In the genomic region with DNA sequence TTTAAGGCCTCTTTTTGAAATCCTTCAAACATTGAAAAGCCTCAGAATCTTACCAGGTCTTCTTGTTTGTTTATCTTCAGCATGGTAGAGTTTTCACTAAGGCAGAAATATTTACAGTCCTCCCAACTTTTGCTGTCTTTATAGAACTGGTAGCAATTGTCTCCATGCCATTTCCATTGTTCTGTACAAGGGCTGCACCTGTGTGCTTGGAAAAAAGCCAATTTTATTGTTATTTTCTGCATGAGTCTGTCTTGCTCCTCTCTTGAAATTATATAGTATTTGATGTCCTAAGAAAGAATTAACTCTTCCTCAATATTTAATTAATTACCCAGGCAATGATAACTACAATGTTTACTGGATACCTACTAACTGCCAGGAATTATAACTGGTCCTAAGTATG, we compare ENCODE assay signal across 29 cellular contexts. TPM values are rescaled to one million over a fixed set of nuclear protein-coding genes. Genes with fewer than 3 reads are reported as not detected.
"Had no signal": no experiment of that assay in that cellular context is flagged by ENCODE, and none has a peak within 500 bp of the region (broad histone marks: within the 10 kb centered on the region; RNA-seq: fewer than 3 reads in every experiment).

No MANE protein-coding gene starts in this region.

- H3K4me3 ChIP-seq: coronary artery, PC-9 had no signal

- H2AFZ ChIP-seq: PC-9 had no signal

- FAIRE-seq: bronchial epithelial cell had no signal

- DNase-seq: activated CD4-positive, alpha-beta T cell treated with anti-CD3 and anti-CD28 coated beads for 48 hours; activated CD4-positive, alpha-beta T cell treated with anti-CD3 and anti-CD28 coated beads, Interleukin-2, amount 50 U/mL, for 4 hours; activated CD4-positive, CD25-positive, alpha-beta regulatory T cell treated with anti-CD3 and anti-CD28 coated beads, Interleukin-2, amount 50 U/mL, for 72 hours; activated CD8-positive, alpha-beta memory T cell treated with anti-CD3 and anti-CD28 coated beads, Interleukin-2, amount 50 U/mL, for 48 hours; activated CD8-positive, alpha-beta T cell treated with anti-CD3 and anti-CD28 coated beads, Interleukin-2, amount 10 ng/mL, durations not matched to agents 7 days and 5 days; activated naive CD4-positive, alpha-beta T cell treated with anti-CD3 and anti-CD28 coated beads, Interleukin-2, amount 50 U/mL, for 16 hours; activated naive CD8-positive, alpha-beta T cell treated with anti-CD3 and anti-CD28 coated beads, Interleukin-2, amount 10 ng/mL, durations not matched to agents 7 days and 5 days; activated T-cell treated with anti-CD3 and anti-CD28 coated beads, Interleukin-2, amount 50 U/mL, for 1 hour; aorta; central memory CD4-positive, alpha-beta T cell; KG1; NCI-H1048; NCI-H1436 treated with DMSO at 0.1 percent for 48 hours; NCI-H187; NCI-H2081; NCI-H2171 treated with DMSO at 0.1 percent for 48 hours; NCI-H446; NCI-H524; NCI-H82; PC-9; SIG-M5; T-helper 17 cell; T-helper 9 cell had no signal

- H3K4me2 ChIP-seq: PC-9 had no signal

- ATAC-seq: activated CD8-positive, alpha-beta T cell treated with anti-CD3 and anti-CD28 coated beads, Interleukin-2, amount 10 ng/mL, durations not matched to agents 7 days and 5 days; T-helper 17 cell; WTC11 had no signal

- H3K27ac ChIP-seq: coronary artery, PC-9 had no signal

RNA-seq across cellular contexts. Expression of gene CLEC1A, which starts 23.3 kb away (rescaled TPM):
- total RNA-seq: activated CD8-positive, alpha-beta T cell treated with anti-CD3 and anti-CD28 coated beads, Interleukin-2, amount 10 ng/mL, durations not matched to agents 7 days and 5 days; activated naive CD8-positive, alpha-beta T cell treated with anti-CD3 and anti-CD28 coated beads, Interleukin-2, amount 10 ng/mL, durations not matched to agents 7 days and 5 days; bronchial epithelial cell; chondrocyte; LHCN-M2; PC-9; T-helper 17 cell; WTC11 had no signal

RNA-seq across cellular contexts. Expression of gene CLEC9A, which starts 45.0 kb away (rescaled TPM):
- total RNA-seq: activated CD8-positive, alpha-beta T cell treated with anti-CD3 and anti-CD28 coated beads, Interleukin-2, amount 10 ng/mL, durations not matched to agents 7 days and 5 days; activated naive CD8-positive, alpha-beta T cell treated with anti-CD3 and anti-CD28 coated beads, Interleukin-2, amount 10 ng/mL, durations not matched to agents 7 days and 5 days; bronchial epithelial cell; chondrocyte; LHCN-M2; M059J; PC-9; WTC11 had no signal
- polyA plus RNA-seq: aorta had no signal

RNA-seq across cellular contexts. Expression of gene CLEC7A, which starts 54.5 kb away (rescaled TPM):
- total RNA-seq: activated CD8-positive, alpha-beta T cell treated with anti-CD3 and anti-CD28 coated beads, Interleukin-2, amount 10 ng/mL, durations not matched to agents 7 days and 5 days; bronchial epithelial cell; chondrocyte; LHCN-M2 had no signal
